9 cellular contexts compared by ENCODE assay signal in the genomic region with DNA sequence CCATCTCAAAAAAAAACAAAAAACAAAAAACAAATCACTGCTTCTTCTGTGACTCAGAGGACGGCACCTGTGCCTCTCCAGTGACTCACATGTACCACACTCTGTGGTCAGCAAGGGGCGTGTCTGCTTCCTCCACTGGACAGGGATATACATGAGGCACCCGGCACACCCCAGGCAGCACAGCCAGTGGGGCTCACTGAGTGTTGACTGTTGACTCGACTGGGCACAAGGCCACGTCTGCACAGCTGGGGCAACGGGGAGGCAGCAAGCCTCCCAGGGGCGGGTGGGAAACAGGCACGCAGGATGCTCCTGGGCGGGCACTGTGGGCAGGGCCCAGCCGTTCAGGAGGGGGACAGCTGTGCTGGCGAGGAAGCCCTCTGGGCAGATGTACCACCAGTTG.
DNase-seq lines count a peak whose midpoint lies in the region; ATAC-seq and TF ChIP-seq lines count a peak whose summit lies in the region.
"Had no signal": no experiment of that assay in that cellular context is flagged by ENCODE, and none has a peak within 500 bp of the region (broad histone marks: within the 10 kb centered on the region; RNA-seq: fewer than 3 reads in every experiment).

No MANE protein-coding gene starts in this region.

- no peak overlapping the region for H3K4me3 Mint-ChIP-seq in activated CD8-positive, alpha-beta memory T cell treated with anti-CD3 and anti-CD28 coated beads, Interleukin-2, amount 10 ng/mL, durations not matched to agents 7 days and 5 days

- no peaks in the 10 kb centered on the region for H3K27me3 Mint-ChIP-seq in activated CD8-positive, alpha-beta memory T cell treated with anti-CD3 and anti-CD28 coated beads, Interleukin-2, amount 10 ng/mL, durations not matched to agents 7 days and 5 days

- H3K27ac Mint-ChIP-seq in activated CD8-positive, alpha-beta memory T cell treated with anti-CD3 and anti-CD28 coated beads, Interleukin-2, amount 10 ng/mL, durations not matched to agents 7 days and 5 days: no peak overlapping the region

- CTCF ChIA-PET in activated CD8-positive, alpha-beta memory T cell treated with anti-CD3 and anti-CD28 coated beads, Interleukin-2, amount 10 ng/mL, durations not matched to agents 7 days and 5 days (lab: Charles Lee): no interaction called here

- H3K36me3 Mint-ChIP-seq in activated CD8-positive, alpha-beta memory T cell treated with anti-CD3 and anti-CD28 coated beads, Interleukin-2, amount 10 ng/mL, durations not matched to agents 7 days and 5 days: peaks cover 37% of the 10 kb centered on the region

- peak; percentile 72 for ATAC-seq in activated CD8-positive, alpha-beta memory T cell treated with anti-CD3 and anti-CD28 coated beads, Interleukin-2, amount 10 ng/mL, durations not matched to agents 7 days and 5 days

- peak; percentile 72 for DNase-seq in activated CD8-positive, alpha-beta memory T cell treated with anti-CD3 and anti-CD28 coated beads, Interleukin-2, amount 10 ng/mL, durations not matched to agents 7 days and 5 days
- no peak for DNase-seq in activated CD8-positive, alpha-beta memory T cell treated with anti-CD3 and anti-CD28 coated beads for 24 hours
- peak; percentile 50 for DNase-seq in activated CD4-positive, CD25-positive, alpha-beta regulatory T cell treated with anti-CD3 and anti-CD28 coated beads, Interleukin-2, amount 50 U/mL, for 72 hours
- peak; percentile 98 for DNase-seq in glomerular visceral epithelial cell (ENCODE audit: extremely low spot score)
- peak; percentile 94 for DNase-seq in stromal cell of bone marrow (ENCODE audit: low read depth)
- DNase-seq in iPS-NIHi11 (ENCODE audit: low spot score): no peak
- DNase-seq in GM20000 (ENCODE audit: low spot score): no peak
- no peak for DNase-seq in NCI-H1417 treated with DMSO at 0.1 percent for 48 hours (lab: John Stamatoyannopoulos, UW)
- DNase-seq: NCI-H1694 treated with DMSO at 0.1 percent for 48 hours had no signal

- TF ChIP-seq CTCF in GM20000 (IDR thresholded peaks at IDR 0.05; ENCODE audit: extremely low read depth, missing control alignments): no peak

- peaks cover 12% of the 10 kb centered on the region for H3K4me1 Mint-ChIP-seq in activated CD8-positive, alpha-beta memory T cell treated with anti-CD3 and anti-CD28 coated beads, Interleukin-2, amount 10 ng/mL, durations not matched to agents 7 days and 5 days

- H3K9me3 Mint-ChIP-seq in activated CD8-positive, alpha-beta memory T cell treated with anti-CD3 and anti-CD28 coated beads, Interleukin-2, amount 10 ng/mL, durations not matched to agents 7 days and 5 days (ENCODE audit: low read depth): peaks cover 2% of the 10 kb centered on the region

Comparison
In these comparisons a context has a peak if more than half of its experiments do, and no peak if none do; other contexts are left out.
1. DNase-seq: peak in activated CD8-positive, alpha-beta memory T cell treated with anti-CD3 and anti-CD28 coated beads, Interleukin-2, amount 10 ng/mL, durations not matched to agents 7 days and 5 days (single experiment), activated CD4-positive, CD25-positive, alpha-beta regulatory T cell treated with anti-CD3 and anti-CD28 coated beads, Interleukin-2, amount 50 U/mL, for 72 hours (single experiment), glomerular visceral epithelial cell (single experiment) and stromal cell of bone marrow (single experiment); none in activated CD8-positive, alpha-beta memory T cell treated with anti-CD3 and anti-CD28 coated beads for 24 hours (single experiment), iPS-NIHi11 (single experiment), GM20000 (single experiment) and NCI-H1417 treated with DMSO at 0.1 percent for 48 hours (single experiment).